In the genomic region with DNA sequence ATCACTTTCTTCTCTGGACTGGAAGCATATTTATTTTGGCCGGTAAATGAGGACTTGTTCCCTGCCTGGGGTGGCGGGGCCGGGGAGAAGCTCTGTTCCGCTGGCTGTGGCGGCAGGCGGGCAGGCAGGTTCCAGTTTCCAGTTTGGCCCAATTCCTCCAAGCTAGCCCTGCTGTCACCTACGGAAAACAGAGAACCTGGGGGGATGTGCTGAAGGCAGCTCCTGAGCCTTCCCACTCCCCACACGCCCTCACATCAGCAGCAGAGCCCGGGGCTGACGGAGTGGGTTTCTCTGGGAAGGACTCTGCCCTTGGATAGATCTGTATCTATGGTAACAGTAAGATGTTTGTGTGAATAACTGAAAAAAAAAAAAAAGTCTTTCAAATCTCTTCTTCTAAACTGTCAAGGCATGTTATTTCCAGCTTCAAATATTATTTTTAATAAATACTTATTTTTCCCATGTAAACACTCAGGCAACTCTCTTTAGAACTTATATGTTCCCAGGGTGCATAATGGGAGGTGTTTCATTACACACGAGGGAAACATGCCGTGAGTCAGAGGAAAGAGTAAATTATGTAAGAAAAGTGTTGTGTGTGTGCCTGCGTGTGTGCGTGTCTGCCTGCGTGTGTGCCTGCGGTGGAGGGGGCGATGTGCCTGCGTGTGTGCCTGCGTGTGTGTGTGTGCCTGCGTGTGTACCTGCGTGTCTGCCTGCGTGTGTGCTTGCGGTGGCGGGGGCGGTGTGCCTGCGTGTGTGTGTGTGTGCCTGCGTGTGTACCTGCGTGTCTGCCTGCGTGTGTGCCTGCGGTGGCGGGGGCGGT, we compare ENCODE assay signal across 15 cellular contexts.
A peak's percentile ranks its signal among the peaks of the same experiment; 100 is the strongest.
DNase-seq lines count a peak whose midpoint lies in the region; ATAC-seq and TF ChIP-seq lines count a peak whose summit lies in the region.
"Had no signal": no experiment of that assay in that cellular context is flagged by ENCODE, and none has a peak within 500 bp of the region (broad histone marks: within the 10 kb centered on the region; RNA-seq: fewer than 3 reads in every experiment).

No MANE protein-coding gene starts in this region.

- no peaks in the 10 kb centered on the region for H3K27me3 ChIP-seq in thoracic aorta (replicated peaks; ENCODE audit: insufficient read depth)

- H3K27ac ChIP-seq in thoracic aorta: no peak overlapping the region

- TF ChIP-seq CTCF in cardiac fibroblast (IDR thresholded peaks at IDR 0.05; ENCODE audit: low read depth, low read length) (no peak), thoracic aorta (IDR thresholded peaks at IDR 0.05) (no peak)

- H3K4me1 ChIP-seq in thoracic aorta (ENCODE audit: control insufficient read depth in 1 of 2, low read depth in 2 of 2): peaks cover 0 to 11% of the 10 kb centered on the region in 2 donors

- H3K4me3 ChIP-seq in cardiac fibroblast (replicated peaks in 1 of 2; ENCODE audit: low read depth in 2 of 2, low read length in 2 of 2) (peak overlapping the region in 1 of 2 donors; percentile 22), thoracic aorta (peak overlapping the region; percentile 51)

- DNase-seq in DMS53 (lab: John Stamatoyannopoulos, UW) (peak; percentile 78), DMS53 treated with DMSO at 0.1 percent for 48 hours (lab: John Stamatoyannopoulos, UW; ENCODE audit: unreplicated experiment) (no peak), cardiac fibroblast (ENCODE audit: low read depth in 2 of 2) (peak; percentile 46 to 60), left lobe of liver (ENCODE audit: low spot score) (peak; percentile 63), thoracic aorta (ENCODE audit: low spot score) (no peak)
- no peak for DNase-seq in activated CD8-positive, alpha-beta memory T cell treated with anti-CD3 and anti-CD28 coated beads, Interleukin-2, amount 50 U/mL, for 4 hours
- no peak for DNase-seq in stimulated activated CD4-positive, alpha-beta T cell treated with anti-CD3 and anti-CD28 coated beads, Interleukin-15, amount 100 ng/mL, for 24 hours
- DNase-seq: 8988T; activated CD4-positive, CD25-positive, alpha-beta regulatory T cell treated with anti-CD3 and anti-CD28 coated beads, Interleukin-2, amount 50 U/mL, for 72 hours; endodermal cell; kidney glomerular epithelial cell; NCI-H524; occipital lobe; Right ventricle myocardium superior had no signal

- H3K36me3 ChIP-seq in thoracic aorta: no peaks in the 10 kb centered on the region

- ATAC-seq in left lobe of liver (peak; percentile 95), thoracic aorta (ENCODE audit: insufficient number of reproducible peaks, low FRiP score, low read depth) (no peak), HG03521 (IDR thresholded peaks at IDR 0.05; ENCODE audit: unreplicated experiment) (no peak)

- H3K9me3 ChIP-seq in thoracic aorta: no peaks in the 10 kb centered on the region

Comparison
In these comparisons a context has a peak if more than half of its experiments do, and no peak if none do; other contexts are left out.
1. DNase-seq: peak in DMS53 (single experiment), cardiac fibroblast (2 of 2) and left lobe of liver (single experiment); none in DMS53 treated with DMSO at 0.1 percent for 48 hours (single experiment), thoracic aorta (single experiment), activated CD8-positive, alpha-beta memory T cell treated with anti-CD3 and anti-CD28 coated beads, Interleukin-2, amount 50 U/mL, for 4 hours (single experiment) and stimulated activated CD4-positive, alpha-beta T cell treated with anti-CD3 and anti-CD28 coated beads, Interleukin-15, amount 100 ng/mL, for 24 hours (single experiment).